ENCODE assay signal across 9 cellular contexts in genomic region chr12:64680235-64680634, GRCh38.
DNase-seq lines count a peak whose midpoint lies in the region; ATAC-seq and TF ChIP-seq lines count a peak whose summit lies in the region.
"Had no signal": no experiment of that assay in that cellular context is flagged by ENCODE, and none has a peak within 500 bp of the region (broad histone marks: within the 10 kb centered on the region; RNA-seq: fewer than 3 reads in every experiment).

No MANE protein-coding gene starts in this region.

- H3K9me3 ChIP-seq in transverse colon = no peaks in the 10 kb centered on the region

- H3K27ac ChIP-seq in transverse colon = peak overlapping the region; percentile 80 to 90 (median 86)

- H3K27me3 Mint-ChIP-seq in activated T-cell treated with anti-CD3 and anti-CD28 coated beads, Interleukin-2, amount 50 U/mL, for 24 hours = no peaks in the 10 kb centered on the region
- no peaks in the 10 kb centered on the region for H3K27me3 Mint-ChIP-seq in activated T-helper 17 cell treated with anti-CD3 and anti-CD28 coated beads, Interleukin-2, amount 50 U/mL, for 72 hours

- TF ChIP-seq CTCF in transverse colon (IDR thresholded peaks at IDR 0.05) = no peak

- DNase-seq in activated T-cell treated with anti-CD3 and anti-CD28 coated beads, Interleukin-2, amount 50 U/mL, for 24 hours = peak; percentile 26
- no peak for DNase-seq in activated T-cell treated with anti-CD3 and anti-CD28 coated beads, Interleukin-2, amount 50 U/mL, for 1 hour
- DNase-seq in left lobe of liver (ENCODE audit: low spot score) (no peak), transverse colon (peak; percentile 53), dedifferentiated amniotic fluid mesenchymal stem cell (ENCODE audit: extremely low spot score) (no peak), NCI-H345 treated with DMSO at 0.1 percent for 48 hours (lab: John Stamatoyannopoulos, UW; ENCODE audit: unreplicated experiment) (no peak)
- DNase-seq: NCI-H1048 had no signal

- TF ChIP-seq EP300 in transverse colon (IDR thresholded peaks at IDR 0.05; ENCODE audit: low read depth) = no peak

- peaks cover 95% of the 10 kb centered on the region for H3K4me1 Mint-ChIP-seq in activated T-cell treated with anti-CD3 and anti-CD28 coated beads, Interleukin-2, amount 50 U/mL, for 24 hours (ENCODE audit: low read depth)
- H3K4me1 Mint-ChIP-seq in activated T-helper 17 cell treated with anti-CD3 and anti-CD28 coated beads, Interleukin-2, amount 50 U/mL, for 72 hours = peaks cover 54% of the 10 kb centered on the region

- peak overlapping the region; percentile 66 for H3K4me3 Mint-ChIP-seq in activated T-cell treated with anti-CD3 and anti-CD28 coated beads, Interleukin-2, amount 50 U/mL, for 24 hours
- peak overlapping the region; percentile 78 for H3K4me3 Mint-ChIP-seq in activated T-helper 17 cell treated with anti-CD3 and anti-CD28 coated beads, Interleukin-2, amount 50 U/mL, for 72 hours

- no peaks in the 10 kb centered on the region for H3K27me3 ChIP-seq in transverse colon

- H3K4me3 ChIP-seq in transverse colon = peak overlapping the region in 2 of 4 donors; percentile 5 to 27

- in situ Hi-C loops in transverse colon (cut with MboI; ENCODE audit: low pct_ligation_motif_present in 1 of 4, low pct_unique_long_range_greater_than_20kb in 1 of 4, low sequenced_read_pairs in 3 of 4) = no loop called here

- peaks cover 20% of the 10 kb centered on the region for H3K36me3 Mint-ChIP-seq in activated T-cell treated with anti-CD3 and anti-CD28 coated beads, Interleukin-2, amount 50 U/mL, for 24 hours (ENCODE audit: low read depth)
- H3K36me3 Mint-ChIP-seq in activated T-helper 17 cell treated with anti-CD3 and anti-CD28 coated beads, Interleukin-2, amount 50 U/mL, for 72 hours (ENCODE audit: low read depth) = peaks cover 16% of the 10 kb centered on the region

- intact Hi-C loops in transverse colon (cut with DNase I; ENCODE audit: low total_unique reads) = no loop called here

- ATAC-seq in activated T-helper 17 cell treated with anti-CD3 and anti-CD28 coated beads, Interleukin-2, amount 50 U/mL, for 72 hours (replicated peaks) = no peak
- ATAC-seq in left lobe of liver (peak; percentile 68), HG02981 (IDR thresholded peaks at IDR 0.05; ENCODE audit: unreplicated experiment) (no peak)

- H3K9me3 Mint-ChIP-seq in activated T-cell treated with anti-CD3 and anti-CD28 coated beads, Interleukin-2, amount 50 U/mL, for 24 hours = no peaks in the 10 kb centered on the region
- no peaks in the 10 kb centered on the region for H3K9me3 Mint-ChIP-seq in activated T-helper 17 cell treated with anti-CD3 and anti-CD28 coated beads, Interleukin-2, amount 50 U/mL, for 72 hours

- H3K4me1 ChIP-seq in transverse colon = peaks cover 50 to 76% (median 56%) of the 10 kb centered on the region in 4 donors

- WGBS in transverse colon (ENCODE audit: low coverage in 1 of 2), 2 donors = 58% methylated on average over 4 of the region's 4 CpGs; no CpG with 5 or more reads in 1 of the 2 donors

- no peak for TF ChIP-seq POLR2A in transverse colon (IDR thresholded peaks at IDR 0.05)

- no peaks in the 10 kb centered on the region for H3K36me3 ChIP-seq in transverse colon

- H3K27ac Mint-ChIP-seq in activated T-cell treated with anti-CD3 and anti-CD28 coated beads, Interleukin-2, amount 50 U/mL, for 24 hours = peak overlapping the region; percentile 95
- H3K27ac Mint-ChIP-seq in activated T-helper 17 cell treated with anti-CD3 and anti-CD28 coated beads, Interleukin-2, amount 50 U/mL, for 72 hours = peak overlapping the region; percentile 89

Comparison
In these comparisons a context has a peak if more than half of its experiments do, and no peak if none do; other contexts are left out.
1. DNase-seq: peak in activated T-cell treated with anti-CD3 and anti-CD28 coated beads, Interleukin-2, amount 50 U/mL, for 24 hours (single experiment) and transverse colon (single experiment); none in activated T-cell treated with anti-CD3 and anti-CD28 coated beads, Interleukin-2, amount 50 U/mL, for 1 hour (single experiment), left lobe of liver (single experiment), dedifferentiated amniotic fluid mesenchymal stem cell (single experiment) and NCI-H345 treated with DMSO at 0.1 percent for 48 hours (single experiment).